In genomic region chr16:89629827-89630610, GRCh38 we compare ENCODE assay signal across 2 cellular contexts.
TF ChIP-seq lines count a peak whose summit lies in the region.

No MANE protein-coding gene starts in this region.

TF ChIP-seq in HEK293, 187 proteins besides CTCF, POLR2A, EP300 and RAD21:
- TF ChIP-seq ZNF112 (tag by site-specific recombination; IDR thresholded peaks at IDR 0.05) (no peak), KLF1 (tag by site-specific recombination; IDR thresholded peaks at IDR 0.05) (peak; percentile 25; the same call in 1 of the 2 replicates)

TF ChIP-seq in K562, 482 proteins besides CTCF, POLR2A, EP300 and RAD21:
- no peak for TF ChIP-seq SFPQ (IDR thresholded peaks at IDR 0.05; ENCODE audit: low read depth, low read length)
